6 cellular contexts compared by ENCODE assay signal in genomic region chr12:107574691-107575090, GRCh38.
"Had no signal": no experiment of that assay in that cellular context is flagged by ENCODE, and none has a peak within 500 bp of the region (broad histone marks: within the 10 kb centered on the region; RNA-seq: fewer than 3 reads in every experiment).

No MANE protein-coding gene starts in this region.

- DNase-seq: IMR-90, KBM-7, KG1 had no signal

- ATAC-seq: HepG2, K562 had no signal

- H3K27ac ChIP-seq: HL-60 had no signal

- H3K4me3 ChIP-seq: K562 had no signal
